ENCODE assay signal across 11 cellular contexts in genomic region chr11:75553889-75554257, GRCh38. TPM values are rescaled to one million over a fixed set of nuclear protein-coding genes. Genes with fewer than 3 reads are reported as not detected.
DNase-seq lines count a peak whose midpoint lies in the region; ATAC-seq, FAIRE-seq and TF ChIP-seq lines count a peak whose summit lies in the region.
"Had no signal": no experiment of that assay in that cellular context is flagged by ENCODE, and none has a peak within 500 bp of the region (broad histone marks: within the 10 kb centered on the region; RNA-seq: fewer than 3 reads in every experiment).

No MANE protein-coding gene starts in this region.

- no peak for TF ChIP-seq POLR2A in H54 (IDR thresholded peaks at IDR 0.05; ENCODE audit: low read depth, low read length)

- H3K27ac ChIP-seq in HEK293 (ENCODE audit: extremely low read depth, low read depth, low read length): no peak overlapping the region; the same call in 1 of the 2 replicates
- peak overlapping the region; percentile 14 to 31 for H3K27ac ChIP-seq in liver (ENCODE audit: low read depth in 1 of 2, low read length in 2 of 2)
- H3K27ac ChIP-seq in subcutaneous abdominal adipose tissue (ENCODE audit: low read depth, low read length): peak overlapping the region; percentile 100
- H3K27ac ChIP-seq: WERI-Rb-1 had no signal

- no peaks in the 10 kb centered on the region for H3K36me3 Mint-ChIP-seq in brain

- FAIRE-seq in H54 (lab: Jason Lieb, UNC): no peak

- peak overlapping the region in 4 of 5 experiments; percentile 58 to 95 (median 95) for H3K27ac Mint-ChIP-seq in brain

- H3K9me3 ChIP-seq in HEK293 (ENCODE audit: control insufficient read depth, insufficient read depth, low read depth, low read length) (no peaks in the 10 kb centered on the region), liver (ENCODE audit: control insufficient read depth in 4 of 4, low read length in 3 of 4) (no peaks in the 10 kb centered on the region), subcutaneous abdominal adipose tissue (ENCODE audit: control insufficient read depth in 5 of 5, low read length in 5 of 5) (no peaks in the 10 kb centered on the region)
- H3K9me3 ChIP-seq: HAP-1, MG63 had no signal

- no peak overlapping the region for H3K4me3 ChIP-seq in HEK293 (ENCODE audit: low read depth, low read length)
- H3K4me3 ChIP-seq in liver (ENCODE audit: low read depth in 1 of 3, low read length in 3 of 3): no peak overlapping the region
- H3K4me3 ChIP-seq in subcutaneous abdominal adipose tissue (ENCODE audit: low read depth in 1 of 5, low read length in 5 of 5): peak overlapping the region in 1 of 5 donors; percentile 17
- H3K4me3 ChIP-seq: HAP-1 had no signal

- H3K27me3 Mint-ChIP-seq in brain: peaks cover 3% of the 10 kb centered on the region

- WGBS in liver: 82% methylated on average over 1 of the region's 1 CpG

- H3K4me3 Mint-ChIP-seq in brain: peak overlapping the region in 2 of 5 experiments; percentile 42 to 57

- DNase-seq in H54 (ENCODE audit: insufficient read length, low spot score) (no peak), GM03348 (ENCODE audit: low spot score) (no peak)
- DNase-seq in activated T-cell treated with anti-CD3 and anti-CD28 coated beads, Interleukin-2, amount 50 U/mL, for 48 hours: no peak
- DNase-seq: WERI-Rb-1 had no signal

- POLR2A ChIA-PET in HEK293 (lab: Yijun Ruan, JAX): interaction anchor here (1.0 to 1.9 kb wide), 8 partner anchors 9 to 30 kb away, joined by 3 to 23 read pairs (median 5); partner anchors contain the start of gene SERPINH1

- peaks cover 53% of the 10 kb centered on the region for H3K4me1 Mint-ChIP-seq in brain

- no peak for ATAC-seq in HG03097 (IDR thresholded peaks at IDR 0.05; ENCODE audit: low FRiP score, unreplicated experiment)

- H3K9ac ChIP-seq in liver (ENCODE audit: low read depth in 1 of 2, low read length in 2 of 2) (no peak overlapping the region), subcutaneous abdominal adipose tissue (ENCODE audit: low read length in 5 of 5) (peak overlapping the region in 4 of 5 donors; percentile 21 to 50 (median 36))

- no peak for TF ChIP-seq RAD21 in liver (IDR thresholded peaks at IDR 0.05)

- CTCF ChIA-PET in HEK293 (lab: Yijun Ruan, JAX): interaction anchor here (0.6 to 1.9 kb wide), 10 partner anchors 15 to 166 kb away, joined by 3 to 9 read pairs (median 4); no protein-coding TSS in a partner anchor

- H3K36me3 ChIP-seq in HEK293 (ENCODE audit: control insufficient read depth in 2 of 2, insufficient read depth in 1 of 2, low read length in 2 of 2) (no peaks in the 10 kb centered on the region), liver (ENCODE audit: control insufficient read depth in 4 of 4, insufficient read depth in 3 of 4, low read depth in 1 of 4, low read length in 3 of 4) (no peaks in the 10 kb centered on the region), subcutaneous abdominal adipose tissue (ENCODE audit: control insufficient read depth in 5 of 5, insufficient read depth in 5 of 5, low read length in 5 of 5) (no peaks in the 10 kb centered on the region)
- H3K36me3 ChIP-seq: HAP-1, MG63, WERI-Rb-1 had no signal

- H3K4me1 ChIP-seq in HEK293 (ENCODE audit: control insufficient read depth, insufficient read depth, low read length) (no peaks in the 10 kb centered on the region; the same call in 1 of the 2 replicates), liver (ENCODE audit: control insufficient read depth in 4 of 4, insufficient read depth in 4 of 4, low read length in 3 of 4) (no peaks in the 10 kb centered on the region), subcutaneous abdominal adipose tissue (ENCODE audit: control insufficient read depth in 5 of 5, insufficient read depth in 5 of 5, low read length in 5 of 5) (peaks cover 26 to 62% (median 60%) of the 10 kb centered on the region in 5 donors)

- no peaks in the 10 kb centered on the region for H3K27me3 ChIP-seq in liver (ENCODE audit: control insufficient read depth in 4 of 4, insufficient read depth in 4 of 4, low read length in 3 of 4)
- no peaks in the 10 kb centered on the region for H3K27me3 ChIP-seq in subcutaneous abdominal adipose tissue (ENCODE audit: control insufficient read depth in 5 of 5, insufficient read depth in 4 of 5, low read length in 5 of 5)
- H3K27me3 ChIP-seq: MG63 had no signal

- peaks cover 0 to 3% (median 0%) of the 10 kb centered on the region in 5 experiments for H3K9me3 Mint-ChIP-seq in brain

- no peak for TF ChIP-seq CTCF in HEK293 (tag by site-specific recombination; IDR thresholded peaks at IDR 0.05)
- TF ChIP-seq CTCF in brain (conservative IDR thresholded peaks at IDR 0.05): no peak
- no peak for TF ChIP-seq CTCF in liver (IDR thresholded peaks at IDR 0.05; ENCODE audit: low read depth, low read length, missing input control)

TF ChIP-seq in HEK293, 187 proteins besides CTCF, POLR2A, EP300 and RAD21:
- TF ChIP-seq, protein P1, sequence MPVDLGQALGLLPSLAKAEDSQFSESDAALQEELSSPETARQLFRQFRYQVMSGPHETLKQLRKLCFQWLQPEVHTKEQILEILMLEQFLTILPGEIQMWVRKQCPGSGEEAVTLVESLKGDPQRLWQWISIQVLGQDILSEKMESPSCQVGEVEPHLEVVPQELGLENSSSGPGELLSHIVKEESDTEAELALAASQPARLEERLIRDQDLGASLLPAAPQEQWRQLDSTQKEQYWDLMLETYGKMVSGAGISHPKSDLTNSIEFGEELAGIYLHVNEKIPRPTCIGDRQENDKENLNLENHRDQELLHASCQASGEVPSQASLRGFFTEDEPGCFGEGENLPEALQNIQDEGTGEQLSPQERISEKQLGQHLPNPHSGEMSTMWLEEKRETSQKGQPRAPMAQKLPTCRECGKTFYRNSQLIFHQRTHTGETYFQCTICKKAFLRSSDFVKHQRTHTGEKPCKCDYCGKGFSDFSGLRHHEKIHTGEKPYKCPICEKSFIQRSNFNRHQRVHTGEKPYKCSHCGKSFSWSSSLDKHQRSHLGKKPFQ (tag by site-specific recombination; IDR thresholded peaks at IDR 0.05): peak; percentile 52; the same call in 1 of the 2 replicates
- no peak for TF ChIP-seq PRDM6 (tag by site-specific recombination; IDR thresholded peaks at IDR 0.05)

TF ChIP-seq in liver, 16 proteins besides CTCF, POLR2A, EP300 and RAD21:
- no peak for TF ChIP-seq HNF4G (IDR thresholded peaks at IDR 0.05)

RNA-seq across cellular contexts. Expression of gene SERPINH1, which starts 8.2 kb away (rescaled TPM):
- 53.2 TPM for polyA plus RNA-seq in brain (ENCODE audit: insufficient read depth, low read depth, low replicate concordance)
- total RNA-seq in liver: 100 to 1,000 TPM in 1 of 2 donors, 10 to 100 TPM in 1; 95.3 to 118 TPM
- polyA plus RNA-seq in liver: 10 to 100 TPM in 1 of 2 donors, 1 to 10 TPM in 1; 5.0 to 42.1 TPM

RNA-seq across cellular contexts. Expression of gene GDPD5, which starts 28.1 kb away (rescaled TPM):
- polyA plus RNA-seq in brain (ENCODE audit: insufficient read depth, low read depth, low replicate concordance) (18.9 TPM), liver (1 to 10 TPM; 3.0 to 3.7 TPM)
- total RNA-seq in liver: 10 to 100 TPM in 1 of 2 donors, 1 to 10 TPM in 1; 4.8 to 22.8 TPM

Comparison
In these comparisons a context has a peak if more than half of its experiments do, and no peak if none do; other contexts are left out.
1. H3K9ac ChIP-seq: peak in subcutaneous abdominal adipose tissue (4 of 5); none in liver (0 of 2).